Comparison of ENCODE assay signal across 10 cellular contexts in genomic region chr2:179129574-179130238, GRCh38.
DNase-seq lines count a peak whose midpoint lies in the region; ATAC-seq, FAIRE-seq and TF ChIP-seq lines count a peak whose summit lies in the region.
"Had no signal": no experiment of that assay in that cellular context is flagged by ENCODE, and none has a peak within 500 bp of the region (broad histone marks: within the 10 kb centered on the region; RNA-seq: fewer than 3 reads in every experiment).

No MANE protein-coding gene starts in this region.

- FAIRE-seq in kidney (lab: Jason Lieb, UNC), result peak; percentile 47

- H3K27ac ChIP-seq in WERI-Rb-1 (no peak overlapping the region), kidney (ENCODE audit: low read depth in 2 of 2, low read length in 2 of 2) (no peak overlapping the region)
- H3K27ac ChIP-seq: SJCRH30 had no signal

- TF ChIP-seq CTCF in WERI-Rb-1 (IDR thresholded peaks at IDR 0.05; ENCODE audit: low read depth, low read length), result peak; percentile 49
- peak; percentile 47 for TF ChIP-seq CTCF in kidney (IDR thresholded peaks at IDR 0.05; ENCODE audit: borderline replicate concordance, extremely low read depth, insufficient read depth)

- no peaks in the 10 kb centered on the region for H3K36me3 ChIP-seq in WERI-Rb-1
- H3K36me3 ChIP-seq in kidney (ENCODE audit: control insufficient read depth in 1 of 2, insufficient read depth in 2 of 2, low read length in 2 of 2), result no peaks in the 10 kb centered on the region

- no peaks in the 10 kb centered on the region for H3K4me1 ChIP-seq in kidney (ENCODE audit: control insufficient read depth in 1 of 2, insufficient read depth in 1 of 2, low read depth in 1 of 2, low read length in 2 of 2)
- H3K4me1 ChIP-seq: SJCRH30 had no signal

- ATAC-seq in HG02678 (IDR thresholded peaks at IDR 0.05; ENCODE audit: unreplicated experiment) (peak; percentile 62), GM18505 (IDR thresholded peaks at IDR 0.05; ENCODE audit: unreplicated experiment) (no peak), GM18519 (IDR thresholded peaks at IDR 0.05; ENCODE audit: low FRiP score, unreplicated experiment) (no peak)
- ATAC-seq: mucosa of descending colon had no signal

- TF ChIP-seq POLR2A in GM18505 (IDR thresholded peaks at IDR 0.05; ENCODE audit: borderline replicate concordance, extremely low read depth, insufficient read depth, insufficient read length), result no peak

- intact Hi-C loops in kidney (cut with DNase I), result no loop called here

- no peak overlapping the region for H3K9ac ChIP-seq in kidney (ENCODE audit: low read length in 2 of 2)

- H3K27me3 ChIP-seq in WERI-Rb-1 (ENCODE audit: insufficient read depth, low read depth, severe bottlenecking), result no peaks in the 10 kb centered on the region
- H3K27me3 ChIP-seq: SJCRH30 had no signal

- no peak overlapping the region for H3K4me3 ChIP-seq in WERI-Rb-1 (ENCODE audit: low read depth, low read length)
- H3K4me3 ChIP-seq in kidney (ENCODE audit: low read length in 2 of 2), result no peak overlapping the region
- H3K4me3 ChIP-seq: mucosa of descending colon, SJCRH30 had no signal

- DNase-seq in ELR (ENCODE audit: low read depth), result peak; percentile 38
- no peak for DNase-seq in WERI-Rb-1
- no peak for DNase-seq in kidney
- DNase-seq in amniotic stem cell (lab: John Stamatoyannopoulos, UW), result no peak
- DNase-seq in effector CD4-positive, alpha-beta T cell, result no peak

- H3K9me3 ChIP-seq in WERI-Rb-1 (ENCODE audit: severe bottlenecking) (no peaks in the 10 kb centered on the region), kidney (ENCODE audit: control insufficient read depth in 1 of 2, low read length in 2 of 2) (no peaks in the 10 kb centered on the region)
- H3K9me3 ChIP-seq: mucosa of descending colon, SJCRH30 had no signal
